1 cellular context compared by ENCODE assay signal in genomic region chr16:3045758-3046505, GRCh38.
TF ChIP-seq lines count a peak whose summit lies in the region.

No MANE protein-coding gene starts in this region.

TF ChIP-seq in HEK293, 187 proteins besides CTCF, POLR2A, EP300 and RAD21 (continued from another document):
- TF ChIP-seq ZBTB26 (tag by site-specific recombination; optimal IDR thresholded peaks at IDR 0.05) = peak; percentile 66
- TF ChIP-seq ZBTB11 (tag by site-specific recombination; conservative IDR thresholded peaks at IDR 0.05; ENCODE audit: low read depth) = 0 out of 2 replicates have a peak, but pooled peaks have one; percentile 37
- no peak for TF ChIP-seq BCL11B (tag by site-specific recombination; IDR thresholded peaks at IDR 0.05; ENCODE audit: low read depth)
- TF ChIP-seq KLF8 (tag by site-specific recombination; IDR thresholded peaks at IDR 0.05) = peak; percentile 36; the same call in 1 of the 2 replicates
- no peak for TF ChIP-seq ZBTB17 (tag by site-specific recombination; IDR thresholded peaks at IDR 0.05)
- peak; percentile 81 for TF ChIP-seq SP7 (tag by site-specific recombination; IDR thresholded peaks at IDR 0.05)
- TF ChIP-seq TSHZ1 (tag by site-specific recombination; IDR thresholded peaks at IDR 0.05; ENCODE audit: borderline replicate concordance) = no peak
- no peak for TF ChIP-seq ZNF202 (tag by site-specific recombination; IDR thresholded peaks at IDR 0.05; ENCODE audit: borderline replicate concordance)
- TF ChIP-seq ZNF2 (tag by site-specific recombination; IDR thresholded peaks at IDR 0.05) = peak; percentile 48; the same call in 1 of the 2 replicates
- peak; percentile 50; the same call in 1 of the 2 replicates for TF ChIP-seq GLIS1 (tag by site-specific recombination; IDR thresholded peaks at IDR 0.05)
- peak; percentile 44; the same call in 1 of the 2 replicates for TF ChIP-seq ZBTB44 (tag by site-specific recombination; IDR thresholded peaks at IDR 0.05)
- peak; percentile 56; the same call in 1 of the 2 replicates for TF ChIP-seq KLF1 (tag by site-specific recombination; IDR thresholded peaks at IDR 0.05)
- no peak for TF ChIP-seq ZNF248 (tag by site-specific recombination; IDR thresholded peaks at IDR 0.05)
- no peak for TF ChIP-seq ZNF266 (tag by site-specific recombination; IDR thresholded peaks at IDR 0.05; ENCODE audit: low read depth)
- TF ChIP-seq SP2 (tag by site-specific recombination; IDR thresholded peaks at IDR 0.05) = peak; percentile 65
- peak; percentile 27; the same call in 1 of the 2 replicates for TF ChIP-seq WT1 (tag by site-specific recombination; IDR thresholded peaks at IDR 0.05)
- peak; percentile 83 for TF ChIP-seq PATZ1 (tag by site-specific recombination; IDR thresholded peaks at IDR 0.05)
- no peak for TF ChIP-seq YY1 (tag by site-specific recombination; IDR thresholded peaks at IDR 0.05)
- TF ChIP-seq ZNF10 (tag by site-specific recombination; IDR thresholded peaks at IDR 0.05) = peak; percentile 49; the same call in 1 of the 2 replicates
- no peak for TF ChIP-seq PRDM6 (tag by site-specific recombination; IDR thresholded peaks at IDR 0.05)
- TF ChIP-seq ZNF530 (tag by site-specific recombination; IDR thresholded peaks at IDR 0.05; ENCODE audit: low read depth) = 0 out of 2 replicates have a peak, but pooled peaks have one; percentile 54
- TF ChIP-seq GLIS2 (tag by site-specific recombination; IDR thresholded peaks at IDR 0.05) = peak; percentile 80
- TF ChIP-seq ZNF398 (tag by site-specific recombination; IDR thresholded peaks at IDR 0.05) = peak; percentile 92
- TF ChIP-seq KLF16 (tag by site-specific recombination; IDR thresholded peaks at IDR 0.05) = peak; percentile 69
- 0 out of 2 replicates have a peak, but pooled peaks have one; percentile 48 for TF ChIP-seq ZBTB48 (tag by site-specific recombination; IDR thresholded peaks at IDR 0.05)
- no peak for TF ChIP-seq ZNF610 (tag by site-specific recombination; IDR thresholded peaks at IDR 0.05; ENCODE audit: borderline replicate concordance)
- peak; percentile 96 for TF ChIP-seq ZIC2 (tag by site-specific recombination; IDR thresholded peaks at IDR 0.05)
- TF ChIP-seq ZFHX2 (tag by site-specific recombination; conservative IDR thresholded peaks at IDR 0.05) = peak; percentile 77
- peak; percentile 80 for TF ChIP-seq ZNF341 (tag by site-specific recombination; IDR thresholded peaks at IDR 0.05; ENCODE audit: low read depth)
